Comparison of ENCODE assay signal across 1 cellular context in genomic region chr5:16894236-16895057, GRCh38.
A peak's percentile ranks its signal among the peaks of the same experiment; 100 is the strongest.
TF ChIP-seq lines count a peak whose summit lies in the region.

No MANE protein-coding gene starts in this region.

TF ChIP-seq in A549, 52 proteins besides CTCF, POLR2A, EP300 and RAD21 (continued from another document):
- TF ChIP-seq HMGXB4 (CRISPR knock-in tag; IDR thresholded peaks at IDR 0.05; ENCODE audit: borderline replicate concordance), result no peak
- no peak for TF ChIP-seq KDM1A (IDR thresholded peaks at IDR 0.05; ENCODE audit: low read depth)
- TF ChIP-seq CHD2 (IDR thresholded peaks at IDR 0.05; ENCODE audit: low read length, partially characterized antibody), result no peak
- TF ChIP-seq E2F6 (IDR thresholded peaks at IDR 0.05; ENCODE audit: borderline replicate concordance, low read depth), result no peak
- TF ChIP-seq HOXA7 (CRISPR knock-in tag; IDR thresholded peaks at IDR 0.05), result peak; percentile 90
- TF ChIP-seq MAFK (IDR thresholded peaks at IDR 0.05; ENCODE audit: partially characterized antibody), result no peak
- TF ChIP-seq, protein P1, sequence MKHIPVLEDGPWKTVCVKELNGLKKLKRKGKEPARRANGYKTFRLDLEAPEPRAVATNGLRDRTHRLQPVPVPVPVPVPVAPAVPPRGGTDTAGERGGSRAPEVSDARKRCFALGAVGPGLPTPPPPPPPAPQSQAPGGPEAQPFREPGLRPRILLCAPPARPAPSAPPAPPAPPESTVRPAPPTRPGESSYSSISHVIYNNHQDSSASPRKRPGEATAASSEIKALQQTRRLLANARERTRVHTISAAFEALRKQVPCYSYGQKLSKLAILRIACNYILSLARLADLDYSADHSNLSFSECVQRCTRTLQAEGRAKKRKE (CRISPR knock-in tag; IDR thresholded peaks at IDR 0.05; ENCODE audit: low read depth), result no peak
- no peak for TF ChIP-seq KDM5A (IDR thresholded peaks at IDR 0.05)
- TF ChIP-seq SMC3 (IDR thresholded peaks at IDR 0.05), result peak; percentile 42; the same call in 2 of the 3 replicates
- no peak; the same call in 1 of the 2 replicates for TF ChIP-seq RARB (CRISPR knock-in tag; IDR thresholded peaks at IDR 0.05)
- TF ChIP-seq JUN (IDR thresholded peaks at IDR 0.05), result peak; percentile 97 to 99
- 0 out of 2 replicates have a peak, but pooled peaks have one; percentile 8 for TF ChIP-seq FOXS1 (CRISPR knock-in tag; IDR thresholded peaks at IDR 0.05)
- TF ChIP-seq MAZ (IDR thresholded peaks at IDR 0.05; ENCODE audit: borderline replicate concordance, low read depth, low read length), result no peak
- no peak for TF ChIP-seq BHLHE40 (IDR thresholded peaks at IDR 0.05; ENCODE audit: low read depth, low read length)
- TF ChIP-seq, protein P2, sequence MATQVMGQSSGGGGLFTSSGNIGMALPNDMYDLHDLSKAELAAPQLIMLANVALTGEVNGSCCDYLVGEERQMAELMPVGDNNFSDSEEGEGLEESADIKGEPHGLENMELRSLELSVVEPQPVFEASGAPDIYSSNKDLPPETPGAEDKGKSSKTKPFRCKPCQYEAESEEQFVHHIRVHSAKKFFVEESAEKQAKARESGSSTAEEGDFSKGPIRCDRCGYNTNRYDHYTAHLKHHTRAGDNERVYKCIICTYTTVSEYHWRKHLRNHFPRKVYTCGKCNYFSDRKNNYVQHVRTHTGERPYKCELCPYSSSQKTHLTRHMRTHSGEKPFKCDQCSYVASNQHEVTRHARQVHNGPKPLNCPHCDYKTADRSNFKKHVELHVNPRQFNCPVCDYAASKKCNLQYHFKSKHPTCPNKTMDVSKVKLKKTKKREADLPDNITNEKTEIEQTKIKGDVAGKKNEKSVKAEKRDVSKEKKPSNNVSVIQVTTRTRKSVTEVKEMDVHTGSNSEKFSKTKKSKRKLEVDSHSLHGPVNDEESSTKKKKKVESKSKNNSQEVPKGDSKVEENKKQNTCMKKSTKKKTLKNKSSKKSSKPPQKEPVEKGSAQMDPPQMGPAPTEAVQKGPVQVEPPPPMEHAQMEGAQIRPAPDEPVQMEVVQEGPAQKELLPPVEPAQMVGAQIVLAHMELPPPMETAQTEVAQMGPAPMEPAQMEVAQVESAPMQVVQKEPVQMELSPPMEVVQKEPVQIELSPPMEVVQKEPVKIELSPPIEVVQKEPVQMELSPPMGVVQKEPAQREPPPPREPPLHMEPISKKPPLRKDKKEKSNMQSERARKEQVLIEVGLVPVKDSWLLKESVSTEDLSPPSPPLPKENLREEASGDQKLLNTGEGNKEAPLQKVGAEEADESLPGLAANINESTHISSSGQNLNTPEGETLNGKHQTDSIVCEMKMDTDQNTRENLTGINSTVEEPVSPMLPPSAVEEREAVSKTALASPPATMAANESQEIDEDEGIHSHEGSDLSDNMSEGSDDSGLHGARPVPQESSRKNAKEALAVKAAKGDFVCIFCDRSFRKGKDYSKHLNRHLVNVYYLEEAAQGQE (IDR thresholded peaks at IDR 0.05), result no peak; the same call in 1 of the 2 replicates
- TF ChIP-seq, protein P3, sequence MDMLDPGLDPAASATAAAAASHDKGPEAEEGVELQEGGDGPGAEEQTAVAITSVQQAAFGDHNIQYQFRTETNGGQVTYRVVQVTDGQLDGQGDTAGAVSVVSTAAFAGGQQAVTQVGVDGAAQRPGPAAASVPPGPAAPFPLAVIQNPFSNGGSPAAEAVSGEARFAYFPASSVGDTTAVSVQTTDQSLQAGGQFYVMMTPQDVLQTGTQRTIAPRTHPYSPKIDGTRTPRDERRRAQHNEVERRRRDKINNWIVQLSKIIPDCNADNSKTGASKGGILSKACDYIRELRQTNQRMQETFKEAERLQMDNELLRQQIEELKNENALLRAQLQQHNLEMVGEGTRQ (IDR thresholded peaks at IDR 0.05), result no peak
- TF ChIP-seq BCL3 (IDR thresholded peaks at IDR 0.05), result peak; percentile 96
- no peak for TF ChIP-seq SREBF2 (IDR thresholded peaks at IDR 0.05)
- no peak for TF ChIP-seq HOXB13 (CRISPR knock-in tag; IDR thresholded peaks at IDR 0.05; ENCODE audit: low read depth)
- no peak for TF ChIP-seq EHMT2 (IDR thresholded peaks at IDR 0.05; ENCODE audit: low read depth)
- peak; percentile 85 for TF ChIP-seq EHF (CRISPR knock-in tag; IDR thresholded peaks at IDR 0.05)
- no peak for TF ChIP-seq RCOR1 (IDR thresholded peaks at IDR 0.05; ENCODE audit: low read depth, low read length)
- TF ChIP-seq ZNF302 (CRISPR knock-in tag; IDR thresholded peaks at IDR 0.05), result 0 out of 2 replicates have a peak, but pooled peaks have one; percentile 52
- TF ChIP-seq JUNB (IDR thresholded peaks at IDR 0.05), result peak; percentile 91
- peak; percentile 89 for TF ChIP-seq MAX (IDR thresholded peaks at IDR 0.05)
- TF ChIP-seq NPAS2 (CRISPR knock-in tag; IDR thresholded peaks at IDR 0.05; ENCODE audit: borderline replicate concordance), result no peak
